Comparison of ENCODE assay signal across 7 cellular contexts in the genomic region with DNA sequence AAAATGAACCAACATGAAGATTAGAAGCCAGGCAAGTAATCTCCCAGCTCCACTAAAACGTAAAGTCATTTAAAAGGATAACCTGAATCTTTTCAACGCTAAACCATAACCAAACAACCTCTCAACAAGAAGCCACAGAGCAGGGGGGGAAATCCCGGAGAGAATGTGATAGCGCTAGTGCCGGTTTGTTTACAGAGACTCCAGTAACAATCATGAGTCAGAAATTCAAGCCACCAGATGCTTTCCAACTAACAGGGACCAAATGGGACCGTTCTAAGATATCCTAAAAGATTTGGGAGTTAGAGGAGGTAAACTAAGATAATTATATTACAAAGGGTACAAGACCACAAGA. TPM values are rescaled to one million over a fixed set of nuclear protein-coding genes. Genes with fewer than 3 reads are reported as not detected.
DNase-seq lines count a peak whose midpoint lies in the region; ATAC-seq and TF ChIP-seq lines count a peak whose summit lies in the region.

No MANE protein-coding gene starts in this region.

- no peaks in the 10 kb centered on the region for H3K9me3 ChIP-seq in esophagus muscularis mucosa

- ATAC-seq in HG03039 (IDR thresholded peaks at IDR 0.05; ENCODE audit: unreplicated experiment) (peak; percentile 26), natural killer cell (peak; percentile 59 to 70 (median 62))

- peaks cover 34 to 54% (median 54%) of the 10 kb centered on the region in 4 donors for H3K4me1 ChIP-seq in esophagus muscularis mucosa

- 1% methylated on average over 6 of the region's 6 CpGs for WGBS in esophagus muscularis mucosa

- TF ChIP-seq CTCF in GM12875 (IDR thresholded peaks at IDR 0.05; ENCODE audit: borderline replicate concordance, insufficient read depth, low read depth, low read length) (no peak), esophagus muscularis mucosa (IDR thresholded peaks at IDR 0.05) (no peak), natural killer cell (IDR thresholded peaks at IDR 0.05) (no peak)

- H3K4me1 Mint-ChIP-seq in natural killer cell, result peaks cover 18 to 35% of the 10 kb centered on the region in 2 donors

- no peaks in the 10 kb centered on the region for H3K36me3 Mint-ChIP-seq in natural killer cell

- H3K9me3 Mint-ChIP-seq in natural killer cell, result no peaks in the 10 kb centered on the region

- H3K27me3 Mint-ChIP-seq in natural killer cell (ENCODE audit: low read depth in 2 of 2), result no peaks in the 10 kb centered on the region

- DNase-seq in NCI-H526 (lab: John Stamatoyannopoulos, UW), result peak; percentile 60 to 71
- DNase-seq in activated T-cell treated with anti-CD3 and anti-CD28 coated beads for 4 hours, result peak; percentile 56
- no peak for DNase-seq in esophagus muscularis mucosa (ENCODE audit: extremely low spot score)
- DNase-seq in natural killer cell, result peak; percentile 63
- peak; percentile 61 for DNase-seq in stromal cell of bone marrow (ENCODE audit: low read depth)

- H3K4me3 ChIP-seq in GM12875 (ENCODE audit: low read depth, low read length) (peak overlapping the region; percentile 99), esophagus muscularis mucosa (peak overlapping the region; percentile 81 to 99 (median 86))

- H3K27me3 ChIP-seq in esophagus muscularis mucosa, result no peaks in the 10 kb centered on the region

- peak overlapping the region; percentile 96 to 99 (median 98) for H3K27ac ChIP-seq in esophagus muscularis mucosa (replicated peaks in 1 of 4)

- no peaks in the 10 kb centered on the region for H3K36me3 ChIP-seq in esophagus muscularis mucosa

- intact Hi-C loops in esophagus muscularis mucosa (cut with DNase I), result no loop called here
- intact Hi-C loops in natural killer cell (cut with micrococcal nuclease), result loop anchor here (5.0 kb wide), 1 partner anchor 339 kb away; no protein-coding TSS in a partner anchor

- no peak for TF ChIP-seq POLR2A in esophagus muscularis mucosa (IDR thresholded peaks at IDR 0.05; ENCODE audit: low read depth)

- peak overlapping the region; percentile 99 to 100 for H3K27ac Mint-ChIP-seq in natural killer cell

- peak overlapping the region; percentile 100 for H3K4me3 Mint-ChIP-seq in natural killer cell

- TF ChIP-seq EP300 in esophagus muscularis mucosa (IDR thresholded peaks at IDR 0.05), result no peak

RNA-seq across cellular contexts. Expression of gene DCAF8, which starts 0.8 kb away (rescaled TPM):
- total RNA-seq in esophagus muscularis mucosa (100 to 1,000 TPM; 111 to 191 (median 172) TPM), natural killer cell (100 to 1,000 TPM; 189 to 201 (median 189) TPM)

RNA-seq across cellular contexts. Expression of gene PEX19, which starts 23.4 kb away (rescaled TPM):
- total RNA-seq in esophagus muscularis mucosa (10 to 100 TPM; 43.6 to 54.2 (median 46.1) TPM), natural killer cell (10 to 100 TPM; 41.5 to 48.8 (median 47.8) TPM)

RNA-seq across cellular contexts. Expression of gene PEA15, which starts 56.3 kb away (rescaled TPM):
- total RNA-seq in esophagus muscularis mucosa (100 to 1,000 TPM; 161 to 286 (median 239) TPM), natural killer cell (10 to 100 TPM; 25.3 to 27.9 (median 25.5) TPM)

Comparison
In these comparisons a context has a peak if more than half of its experiments do, and no peak if none do; other contexts are left out.
1. RNA of gene PEA15, which starts 56.3 kb away (total RNA-seq): 161 to 286 TPM in esophagus muscularis mucosa; 25.3 to 27.9 TPM in natural killer cell; every median in the first group is over 4 times any median in the second.